Comparison of ENCODE assay signal across 10 cellular contexts in the genomic region with DNA sequence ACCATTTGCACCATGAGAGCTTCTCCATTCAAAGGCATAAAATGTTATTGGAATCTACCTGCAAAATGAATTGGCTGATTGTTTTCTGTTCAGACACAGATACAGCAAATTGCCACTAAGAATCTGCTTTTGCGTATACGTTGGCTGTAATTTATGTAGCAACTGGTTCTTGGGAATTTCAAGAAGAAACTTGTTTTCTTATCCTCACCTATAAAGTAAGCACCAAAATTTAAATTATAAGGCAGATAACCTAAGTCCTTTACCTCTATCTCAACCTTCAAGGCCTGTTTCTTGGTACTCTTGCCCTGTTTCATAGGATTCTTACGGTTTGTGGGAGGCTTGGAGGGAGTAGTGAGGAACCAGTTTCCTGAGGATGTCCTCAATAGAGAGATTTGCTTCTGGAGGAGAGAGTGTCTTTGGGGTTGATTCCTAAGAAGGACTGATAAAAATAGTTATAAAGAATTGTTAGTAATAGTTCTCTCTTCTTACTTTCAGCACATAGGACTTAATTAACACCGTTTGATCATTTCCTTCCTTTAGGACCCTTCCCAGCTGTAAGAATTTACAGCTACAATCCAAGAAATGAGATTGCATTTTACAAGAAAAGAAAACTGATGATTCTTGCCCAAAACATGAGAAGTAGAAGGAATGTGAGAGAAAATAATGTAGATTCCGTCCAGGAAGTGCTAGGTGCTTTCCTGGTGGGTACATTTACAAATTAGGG. TPM values are rescaled to one million over a fixed set of nuclear protein-coding genes. Genes with fewer than 3 reads are reported as not detected.
A peak's percentile ranks its signal among the peaks of the same experiment; 100 is the strongest.
DNase-seq lines count a peak whose midpoint lies in the region; ATAC-seq and TF ChIP-seq lines count a peak whose summit lies in the region.
"Had no signal": no experiment of that assay in that cellular context is flagged by ENCODE, and none has a peak within 500 bp of the region (broad histone marks: within the 10 kb centered on the region; RNA-seq: fewer than 3 reads in every experiment).

No MANE protein-coding gene starts in this region.

- CTCF ChIA-PET in activated CD8-positive, alpha-beta T cell treated with anti-CD3 and anti-CD28 coated beads for 36 hours (lab: Charles Lee): interaction anchor here (0.9 to 2.7 kb wide), 8 partner anchors 9 to 52 kb away, joined by 3 to 18 read pairs (median 6); no protein-coding TSS in a partner anchor

- peak overlapping the region; percentile 82 for H3K4me3 ChIP-seq in left ventricle myocardium inferior
- H3K4me3 ChIP-seq in urinary bladder (ENCODE audit: low read depth, low read length): no peak overlapping the region

- peaks cover 74% of the 10 kb centered on the region for H3K4me1 Mint-ChIP-seq in activated CD8-positive, alpha-beta T cell treated with anti-CD3 and anti-CD28 coated beads for 36 hours (ENCODE audit: low read depth)
- H3K4me1 Mint-ChIP-seq in immature natural killer cell: peaks cover 47 to 85% of the 10 kb centered on the region in 2 donors

- TF ChIP-seq CTCF in left ventricle myocardium inferior (IDR thresholded peaks at IDR 0.05; ENCODE audit: borderline replicate concordance): no peak
- TF ChIP-seq CTCF in activated CD8-positive, alpha-beta T cell treated with anti-CD3 and anti-CD28 coated beads for 36 hours (IDR thresholded peaks at IDR 0.05): no peak

- POLR2A ChIA-PET in activated CD8-positive, alpha-beta T cell treated with anti-CD3 and anti-CD28 coated beads for 36 hours (lab: Charles Lee): interaction anchor here (0.7 to 2.9 kb wide), 11 partner anchors 13 to 109 kb away, joined by 3 to 16 read pairs (median 4); a partner anchor contains a TSS

- intact Hi-C loops in left ventricle myocardium inferior (cut with micrococcal nuclease) (no loop called here), Right ventricle myocardium superior (cut with DNase I) (no loop called here)
- intact Hi-C loops in activated CD8-positive, alpha-beta T cell treated with anti-CD3 and anti-CD28 coated beads for 36 hours (cut with micrococcal nuclease): no loop called here

- peak overlapping the region; percentile 94 for H3K27ac ChIP-seq in left ventricle myocardium inferior (replicated peaks)
- peak overlapping the region; percentile 18 for H3K27ac ChIP-seq in urinary bladder (ENCODE audit: low read depth)

- ATAC-seq in Right ventricle myocardium superior (ENCODE audit: poor library complexity): no peak
- no peak for ATAC-seq in activated CD8-positive, alpha-beta T cell treated with anti-CD3 and anti-CD28 coated beads for 36 hours
- ATAC-seq in GM18517 (IDR thresholded peaks at IDR 0.05; ENCODE audit: unreplicated experiment): no peak
- ATAC-seq: left colon had no signal

- WGBS in urinary bladder: 52% methylated on average over 5 of the region's 5 CpGs

- no peaks in the 10 kb centered on the region for H3K27me3 Mint-ChIP-seq in activated CD8-positive, alpha-beta T cell treated with anti-CD3 and anti-CD28 coated beads for 36 hours
- peaks cover 2 to 12% (median 4%) of the 10 kb centered on the region in 3 donors for H3K27me3 Mint-ChIP-seq in immature natural killer cell (ENCODE audit: low read depth in 3 of 3)

- peak overlapping the region; percentile 98 for H3K27ac Mint-ChIP-seq in activated CD8-positive, alpha-beta T cell treated with anti-CD3 and anti-CD28 coated beads for 36 hours
- H3K27ac Mint-ChIP-seq in immature natural killer cell: peak overlapping the region; percentile 80 to 98 (median 96)

- no peaks in the 10 kb centered on the region for H3K36me3 ChIP-seq in left ventricle myocardium inferior
- H3K36me3 ChIP-seq in urinary bladder (ENCODE audit: insufficient read depth): no peaks in the 10 kb centered on the region

- peaks cover 39% of the 10 kb centered on the region for H3K36me3 Mint-ChIP-seq in activated CD8-positive, alpha-beta T cell treated with anti-CD3 and anti-CD28 coated beads for 36 hours (ENCODE audit: low read depth)
- no peaks in the 10 kb centered on the region for H3K36me3 Mint-ChIP-seq in immature natural killer cell

- H3K9me3 Mint-ChIP-seq in activated CD8-positive, alpha-beta T cell treated with anti-CD3 and anti-CD28 coated beads for 36 hours: no peaks in the 10 kb centered on the region
- H3K9me3 Mint-ChIP-seq in immature natural killer cell: no peaks in the 10 kb centered on the region

- peak overlapping the region; percentile 91 for H3K4me3 Mint-ChIP-seq in activated CD8-positive, alpha-beta T cell treated with anti-CD3 and anti-CD28 coated beads for 36 hours
- H3K4me3 Mint-ChIP-seq in immature natural killer cell: peak overlapping the region; percentile 93 to 99 (median 98)

- DNase-seq in left ventricle myocardium inferior (no peak), Right ventricle myocardium superior (no peak), immature natural killer cell (no peak), midbrain (lab: John Stamatoyannopoulos, UW) (no peak), kidney glomerular epithelial cell (lab: John Stamatoyannopoulos, UW) (no peak)
- DNase-seq in activated CD8-positive, alpha-beta T cell treated with anti-CD3 and anti-CD28 coated beads for 36 hours: no peak
- DNase-seq: left colon; stimulated activated CD8-positive, alpha-beta memory T cell treated with anti-CD3 and anti-CD28 coated beads, Interleukin-4, amount 100 ng/mL, for 48 hours had no signal

- H3K27me3 ChIP-seq in left ventricle myocardium inferior (ENCODE audit: low read depth): peaks cover 5% of the 10 kb centered on the region

- H3K4me1 ChIP-seq in left ventricle myocardium inferior (peaks cover 34% of the 10 kb centered on the region), urinary bladder (ENCODE audit: insufficient read depth) (no peaks in the 10 kb centered on the region)

- H3K9me3 ChIP-seq in left ventricle myocardium inferior (replicated peaks): no peaks in the 10 kb centered on the region

RNA-seq across cellular contexts. Expression of a gene that starts 2.0 kb away (rescaled TPM):
- total RNA-seq in left ventricle myocardium inferior: 2.5 TPM
- total RNA-seq in Right ventricle myocardium superior: 2.0 TPM
- 10 to 100 TPM; 71.1 to 76.5 TPM for total RNA-seq in activated CD8-positive, alpha-beta T cell treated with anti-CD3 and anti-CD28 coated beads for 36 hours
- 1 to 10 TPM; 4.2 to 8.4 (median 7.3) TPM for polyA plus RNA-seq in immature natural killer cell
- 29.0 TPM for total RNA-seq in urinary bladder
- polyA plus RNA-seq in urinary bladder: 2.1 TPM

RNA-seq across cellular contexts. Expression of a gene that starts 30.4 kb away (rescaled TPM):
- total RNA-seq in left ventricle myocardium inferior: not detected
- total RNA-seq in Right ventricle myocardium superior: not detected
- not detected for total RNA-seq in activated CD8-positive, alpha-beta T cell treated with anti-CD3 and anti-CD28 coated beads for 36 hours
- 1 to 10 TPM in 1 of 3 donors, under 1 TPM in 1, not detected in 1; 0.84 to 1.2 TPM for polyA plus RNA-seq in immature natural killer cell
- total RNA-seq in urinary bladder: 5.0 TPM
- polyA plus RNA-seq in urinary bladder: 3.4 TPM
